7 cellular contexts compared by ENCODE assay signal in genomic region chr16:66524601-66525164, GRCh38. TPM values are rescaled to one million over a fixed set of nuclear protein-coding genes. Genes with fewer than 3 reads are reported as not detected.
A peak's percentile ranks its signal among the peaks of the same experiment; 100 is the strongest.
DNase-seq lines count a peak whose midpoint lies in the region; ATAC-seq and TF ChIP-seq lines count a peak whose summit lies in the region.

No MANE protein-coding gene starts in this region.

- H3K27me3 ChIP-seq in transverse colon: no peaks in the 10 kb centered on the region

- in situ Hi-C loops in transverse colon (cut with MboI; ENCODE audit: low pct_ligation_motif_present in 1 of 4, low pct_unique_long_range_greater_than_20kb in 1 of 4, low sequenced_read_pairs in 3 of 4): no loop called here

- TF ChIP-seq EP300 in transverse colon (IDR thresholded peaks at IDR 0.05; ENCODE audit: low read depth): no peak

- peaks cover 14 to 53% (median 23%) of the 10 kb centered on the region in 4 donors for H3K4me1 ChIP-seq in transverse colon

- intact Hi-C loops in transverse colon (cut with DNase I; ENCODE audit: low total_unique reads): no loop called here

- peak; percentile 69 for ATAC-seq in GM18868 (IDR thresholded peaks at IDR 0.05; ENCODE audit: unreplicated experiment)
- ATAC-seq in HG02759 (IDR thresholded peaks at IDR 0.05; ENCODE audit: unreplicated experiment): peak; percentile 58
- peak; percentile 45 for ATAC-seq in esophagus mucosa

- peak overlapping the region; percentile 72 to 99 (median 88) for H3K27ac ChIP-seq in transverse colon

- TF ChIP-seq POLR2A in transverse colon (IDR thresholded peaks at IDR 0.05): no peak

- WGBS in transverse colon (ENCODE audit: low coverage in 1 of 2), 2 donors: 21 to 84% methylated on average over 2 to 6 of the region's 6 CpGs

- peaks cover 0 to 11% (median under 1%) of the 10 kb centered on the region in 4 donors for H3K36me3 ChIP-seq in transverse colon

- H3K9me3 ChIP-seq in transverse colon: no peaks in the 10 kb centered on the region

- no peak overlapping the region for H3K4me3 ChIP-seq in transverse colon

- TF ChIP-seq CTCF in transverse colon (IDR thresholded peaks at IDR 0.05): peak in 1 of 5 experiments; percentile 32

- DNase-seq in NOMO-1 treated with dmso at 0.1 percent for 144 hours (lab: John Stamatoyannopoulos, UW; ENCODE audit: unreplicated experiment): peak; percentile 98
- DNase-seq in transverse colon: peak; percentile 70
- DNase-seq in NCI-H1092 (lab: John Stamatoyannopoulos, UW): no peak
- no peak for DNase-seq in COR-L47 (lab: John Stamatoyannopoulos, UW)

RNA-seq across cellular contexts. Expression of gene TK2, which starts 25.2 kb away (rescaled TPM):
- total RNA-seq in esophagus mucosa: 8.5 TPM
- total RNA-seq in transverse colon: 10 to 100 TPM; 15.7 to 20.6 (median 16.6) TPM

RNA-seq across cellular contexts. Expression of gene CKLF, which starts 27.7 kb away (rescaled TPM):
- 14.2 TPM for total RNA-seq in esophagus mucosa
- 100 to 1,000 TPM in 1 of 4 donors, 10 to 100 TPM in 3; 25.3 to 108 (median 39.1) TPM for total RNA-seq in transverse colon

RNA-seq across cellular contexts. Expression of gene CMTM1, which starts 41.6 kb away (rescaled TPM):
- total RNA-seq in esophagus mucosa (0.60 TPM), transverse colon (10 to 100 TPM in 1 of 4 donors, 1 to 10 TPM in 2, not detected in 1; 2.0 to 34.2 (median 4.0) TPM)

RNA-seq across cellular contexts. Expression of gene CMTM2, which starts 54.6 kb away (rescaled TPM):
- total RNA-seq in esophagus mucosa: not detected
- total RNA-seq in transverse colon: under 1 TPM in 1 of 4 donors, not detected in 3; 0.48 TPM

Comparison
In these comparisons a context has a peak if more than half of its experiments do, and no peak if none do; other contexts are left out.
1. DNase-seq: peak in NOMO-1 treated with dmso at 0.1 percent for 144 hours (single experiment) and transverse colon (single experiment); none in NCI-H1092 (single experiment) and COR-L47 (single experiment).
2. Peak in every context shown above with its lines, with median percentiles within 50 percentile points of each other: ATAC-seq.